Comparison of ENCODE assay signal across 1 cellular context in genomic region chr12:10634427-10634826, GRCh38.
TF ChIP-seq lines count a peak whose summit lies in the region.

No MANE protein-coding gene starts in this region.

TF ChIP-seq in IMR-90, 13 proteins besides CTCF, POLR2A, EP300 and RAD21:
- TF ChIP-seq SMC3 (IDR thresholded peaks at IDR 0.05; ENCODE audit: low read depth, low read length): no peak
- no peak for TF ChIP-seq MAFK (IDR thresholded peaks at IDR 0.05; ENCODE audit: low read depth, low read length)
- peak; percentile 17; the same call in 1 of the 2 replicates for TF ChIP-seq CEBPB (IDR thresholded peaks at IDR 0.05; ENCODE audit: low read depth, low read length)
TF ChIP-seq in IMR-90: peak in this region for 1.
